ENCODE assay signal across 1 cellular context in the genomic region with DNA sequence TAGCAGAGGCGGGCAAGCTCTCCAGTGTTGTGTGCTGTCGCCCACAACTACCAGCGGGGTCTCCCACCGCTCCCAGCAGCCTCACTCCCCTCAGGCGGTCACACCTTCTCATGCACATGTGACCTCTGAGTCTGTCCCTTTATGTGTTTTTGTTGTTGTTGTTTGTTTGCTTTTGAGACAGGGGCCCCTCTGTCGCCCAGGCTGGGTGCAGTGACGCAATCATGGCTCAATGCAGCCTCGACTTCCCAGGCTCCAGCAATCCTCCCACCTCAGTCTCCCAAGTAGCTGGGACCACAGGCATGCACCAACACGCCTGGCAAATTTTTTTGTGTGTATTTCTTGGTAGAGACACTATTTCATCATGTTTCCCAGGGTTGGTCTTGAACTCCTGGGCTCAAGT.
TF ChIP-seq lines count a peak whose summit lies in the region.

No MANE protein-coding gene starts in this region.

TF ChIP-seq in GM23338, 12 proteins besides CTCF, POLR2A, EP300 and RAD21 (continued from another document):
- no peak for TF ChIP-seq REST (IDR thresholded peaks at IDR 0.05; ENCODE audit: unreplicated experiment)
- no peak for TF ChIP-seq ZNF331 (CRISPR knock-in tag; IDR thresholded peaks at IDR 0.05; ENCODE audit: low read depth)
- TF ChIP-seq ZNF114 (CRISPR knock-in tag; IDR thresholded peaks at IDR 0.05) = no peak
- no peak for TF ChIP-seq EZH2phosphoT487 (IDR thresholded peaks at IDR 0.05; ENCODE audit: unreplicated experiment)
- no peak for TF ChIP-seq EZH2 (IDR thresholded peaks at IDR 0.05; ENCODE audit: low read depth, unreplicated experiment)
- TF ChIP-seq STAT1 (IDR thresholded peaks at IDR 0.05; ENCODE audit: unreplicated experiment) = no peak
- TF ChIP-seq, protein P1, sequence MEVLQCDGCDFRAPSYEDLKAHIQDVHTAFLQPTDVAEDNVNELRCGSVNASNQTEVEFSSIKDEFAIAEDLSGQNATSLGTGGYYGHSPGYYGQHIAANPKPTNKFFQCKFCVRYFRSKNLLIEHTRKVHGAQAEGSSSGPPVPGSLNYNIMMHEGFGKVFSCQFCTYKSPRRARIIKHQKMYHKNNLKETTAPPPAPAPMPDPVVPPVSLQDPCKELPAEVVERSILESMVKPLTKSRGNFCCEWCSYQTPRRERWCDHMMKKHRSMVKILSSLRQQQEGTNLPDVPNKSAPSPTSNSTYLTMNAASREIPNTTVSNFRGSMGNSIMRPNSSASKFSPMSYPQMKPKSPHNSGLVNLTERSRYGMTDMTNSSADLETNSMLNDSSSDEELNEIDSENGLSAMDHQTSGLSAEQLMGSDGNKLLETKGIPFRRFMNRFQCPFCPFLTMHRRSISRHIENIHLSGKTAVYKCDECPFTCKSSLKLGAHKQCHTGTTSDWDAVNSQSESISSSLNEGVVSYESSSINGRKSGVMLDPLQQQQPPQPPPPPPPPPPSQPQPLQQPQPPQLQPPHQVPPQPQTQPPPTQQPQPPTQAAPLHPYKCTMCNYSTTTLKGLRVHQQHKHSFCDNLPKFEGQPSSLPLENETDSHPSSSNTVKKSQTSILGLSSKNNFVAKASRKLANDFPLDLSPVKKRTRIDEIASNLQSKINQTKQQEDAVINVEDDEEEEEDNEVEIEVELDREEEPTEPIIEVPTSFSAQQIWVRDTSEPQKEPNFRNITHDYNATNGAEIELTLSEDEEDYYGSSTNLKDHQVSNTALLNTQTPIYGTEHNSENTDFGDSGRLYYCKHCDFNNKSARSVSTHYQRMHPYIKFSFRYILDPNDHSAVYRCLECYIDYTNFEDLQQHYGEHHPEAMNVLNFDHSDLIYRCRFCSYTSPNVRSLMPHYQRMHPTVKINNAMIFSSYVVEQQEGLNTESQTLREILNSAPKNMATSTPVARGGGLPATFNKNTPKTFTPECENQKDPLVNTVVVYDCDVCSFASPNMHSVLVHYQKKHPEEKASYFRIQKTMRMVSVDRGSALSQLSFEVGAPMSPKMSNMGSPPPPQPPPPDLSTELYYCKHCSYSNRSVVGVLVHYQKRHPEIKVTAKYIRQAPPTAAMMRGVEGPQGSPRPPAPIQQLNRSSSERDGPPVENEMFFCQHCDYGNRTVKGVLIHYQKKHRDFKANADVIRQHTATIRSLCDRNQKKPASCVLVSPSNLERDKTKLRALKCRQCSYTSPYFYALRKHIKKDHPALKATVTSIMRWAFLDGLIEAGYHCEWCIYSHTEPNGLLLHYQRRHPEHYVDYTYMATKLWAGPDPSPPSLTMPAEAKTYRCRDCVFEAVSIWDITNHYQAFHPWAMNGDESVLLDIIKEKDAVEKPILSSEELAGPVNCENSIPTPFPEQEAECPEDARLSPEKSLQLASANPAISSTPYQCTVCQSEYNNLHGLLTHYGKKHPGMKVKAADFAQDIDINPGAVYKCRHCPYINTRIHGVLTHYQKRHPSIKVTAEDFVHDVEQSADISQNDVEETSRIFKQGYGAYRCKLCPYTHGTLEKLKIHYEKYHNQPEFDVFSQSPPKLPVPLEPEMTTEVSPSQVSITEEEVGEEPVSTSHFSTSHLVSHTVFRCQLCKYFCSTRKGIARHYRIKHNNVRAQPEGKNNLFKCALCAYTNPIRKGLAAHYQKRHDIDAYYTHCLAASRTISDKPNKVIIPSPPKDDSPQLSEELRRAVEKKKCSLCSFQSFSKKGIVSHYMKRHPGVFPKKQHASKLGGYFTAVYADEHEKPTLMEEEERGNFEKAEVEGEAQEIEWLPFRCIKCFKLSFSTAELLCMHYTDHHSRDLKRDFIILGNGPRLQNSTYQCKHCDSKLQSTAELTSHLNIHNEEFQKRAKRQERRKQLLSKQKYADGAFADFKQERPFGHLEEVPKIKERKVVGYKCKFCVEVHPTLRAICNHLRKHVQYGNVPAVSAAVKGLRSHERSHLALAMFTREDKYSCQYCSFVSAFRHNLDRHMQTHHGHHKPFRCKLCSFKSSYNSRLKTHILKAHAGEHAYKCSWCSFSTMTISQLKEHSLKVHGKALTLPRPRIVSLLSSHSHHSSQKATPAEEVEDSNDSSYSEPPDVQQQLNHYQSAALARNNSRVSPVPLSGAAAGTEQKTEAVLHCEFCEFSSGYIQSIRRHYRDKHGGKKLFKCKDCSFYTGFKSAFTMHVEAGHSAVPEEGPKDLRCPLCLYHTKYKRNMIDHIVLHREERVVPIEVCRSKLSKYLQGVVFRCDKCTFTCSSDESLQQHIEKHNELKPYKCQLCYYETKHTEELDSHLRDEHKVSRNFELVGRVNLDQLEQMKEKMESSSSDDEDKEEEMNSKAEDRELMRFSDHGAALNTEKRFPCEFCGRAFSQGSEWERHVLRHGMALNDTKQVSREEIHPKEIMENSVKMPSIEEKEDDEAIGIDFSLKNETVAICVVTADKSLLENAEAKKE (CRISPR knock-in tag; IDR thresholded peaks at IDR 0.05) = no peak
- TF ChIP-seq ETS1 (IDR thresholded peaks at IDR 0.05) = no peak
- no peak for TF ChIP-seq CREB1 (CRISPR knock-in tag; IDR thresholded peaks at IDR 0.05; ENCODE audit: low read depth)
